In the genomic region with DNA sequence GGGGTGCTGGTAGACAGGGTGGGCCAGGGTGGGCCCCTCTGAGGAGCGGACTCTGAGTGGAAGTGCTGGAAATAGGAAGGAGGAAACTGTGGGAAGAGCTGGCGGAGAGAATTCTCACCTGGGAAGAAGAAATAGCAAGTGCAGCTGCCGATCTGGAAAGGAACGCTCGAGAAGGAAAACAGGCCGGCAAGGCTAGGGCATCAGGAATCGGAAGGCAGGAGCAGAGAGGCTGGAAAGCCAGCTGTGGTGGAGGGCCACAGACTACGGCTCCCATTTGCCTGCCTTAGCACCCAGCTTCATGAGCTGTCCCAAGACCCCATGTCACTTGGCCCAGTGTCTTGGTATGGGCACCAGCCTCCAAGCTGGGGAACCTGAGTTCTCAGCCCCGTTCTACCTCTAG, we compare ENCODE assay signal across 18 cellular contexts. TPM values are rescaled to one million over a fixed set of nuclear protein-coding genes. Genes with fewer than 3 reads are reported as not detected.
A peak's percentile ranks its signal among the peaks of the same experiment; 100 is the strongest.
DNase-seq lines count a peak whose midpoint lies in the region; ATAC-seq and TF ChIP-seq lines count a peak whose summit lies in the region.
"Had no signal": no experiment of that assay in that cellular context is flagged by ENCODE, and none has a peak within 500 bp of the region (broad histone marks: within the 10 kb centered on the region; RNA-seq: fewer than 3 reads in every experiment).

No MANE protein-coding gene starts in this region.

- TF ChIP-seq CTCF in WTC11 (IDR thresholded peaks at IDR 0.05) (no peak), brain (conservative IDR thresholded peaks at IDR 0.05) (no peak), nephron progenitor cell (IDR thresholded peaks at IDR 0.05) (no peak), sigmoid colon (IDR thresholded peaks at IDR 0.05) (no peak), progenitor cell of endocrine pancreas (IDR thresholded peaks at IDR 0.05; ENCODE audit: unreplicated experiment) (no peak)

- DNase-seq in WTC11 (ENCODE audit: low spot score) (no peak), nephron progenitor cell (no peak), sigmoid colon (peak; percentile 40), progenitor cell of endocrine pancreas (ENCODE audit: low spot score, unreplicated experiment) (no peak)
- DNase-seq: CD4-positive, CD25-positive, alpha-beta regulatory T cell; EL; KG1; NCI-H1436 treated with DMSO at 0.1 percent for 48 hours; NCI-H2029; NCI-H226; NCI-H510A treated with DMSO at 0.1 percent for 48 hours; NCI-H774; NK-92 treated with Interleukin-12 subunit alpha and Interleukin-12 subunit beta, amount 100 ng/mL, for 24 hours; Peyer's patch had no signal

- no peaks in the 10 kb centered on the region for H3K27me3 ChIP-seq in sigmoid colon
- H3K27me3 ChIP-seq: Peyer's patch, SJSA1 had no signal

- H3K27me3 Mint-ChIP-seq in WTC11 (ENCODE audit: low read depth) = no peaks in the 10 kb centered on the region
- peaks cover 4% of the 10 kb centered on the region for H3K27me3 Mint-ChIP-seq in brain
- H3K27me3 Mint-ChIP-seq in nephron progenitor cell (ENCODE audit: low read depth, poor library complexity) = no peaks in the 10 kb centered on the region
- peaks cover 7% of the 10 kb centered on the region for H3K27me3 Mint-ChIP-seq in progenitor cell of endocrine pancreas
- H3K27me3 Mint-ChIP-seq: CD4-positive, CD25-positive, alpha-beta regulatory T cell had no signal

- H3K27ac Mint-ChIP-seq in WTC11 = peak overlapping the region; percentile 35; the same call in 1 of the 2 replicates
- peak overlapping the region; percentile 61 to 88 (median 82) for H3K27ac Mint-ChIP-seq in brain
- peak overlapping the region; percentile 48 for H3K27ac Mint-ChIP-seq in nephron progenitor cell
- H3K27ac Mint-ChIP-seq in progenitor cell of endocrine pancreas = no peak overlapping the region
- H3K27ac Mint-ChIP-seq: CD4-positive, CD25-positive, alpha-beta regulatory T cell had no signal

- H3K9me3 ChIP-seq in sigmoid colon = peaks cover 0 to 4% (median under 1%) of the 10 kb centered on the region in 4 donors
- H3K9me3 ChIP-seq: Peyer's patch, SJSA1 had no signal

- TF ChIP-seq POLR2A in sigmoid colon (IDR thresholded peaks at IDR 0.05) (no peak), GM18505 (IDR thresholded peaks at IDR 0.05; ENCODE audit: borderline replicate concordance, extremely low read depth, insufficient read depth, insufficient read length) (no peak)

- H3K27ac ChIP-seq in sigmoid colon = peak overlapping the region in 3 of 4 donors; percentile 35 to 64 (median 58)
- H3K27ac ChIP-seq: Peyer's patch, SJSA1 had no signal

- no peak for TF ChIP-seq EP300 in sigmoid colon (IDR thresholded peaks at IDR 0.05)

- H3K4me1 ChIP-seq in sigmoid colon = peaks cover 0 to 26% (median 24%) of the 10 kb centered on the region in 4 donors
- H3K4me1 ChIP-seq: Peyer's patch, SJSA1 had no signal

- CTCF ChIA-PET in WTC11 (lab: Charles Lee) = interaction anchor here (0.8 kb wide), 1 partner anchor 73 kb away, joined by 3 read pairs; no protein-coding TSS in a partner anchor

- no peak overlapping the region for H3K4me3 Mint-ChIP-seq in WTC11
- H3K4me3 Mint-ChIP-seq in brain = peak overlapping the region in 1 of 5 experiments; percentile 75
- no peak overlapping the region for H3K4me3 Mint-ChIP-seq in nephron progenitor cell
- no peak overlapping the region for H3K4me3 Mint-ChIP-seq in progenitor cell of endocrine pancreas (ENCODE audit: low read depth)
- H3K4me3 Mint-ChIP-seq: CD4-positive, CD25-positive, alpha-beta regulatory T cell had no signal

- intact Hi-C loops in sigmoid colon (cut with DNase I) = loop anchor here (5.0 kb wide), 1 partner anchor 37 kb away; the partner anchor contains the start of gene DCTD

- H3K4me1 Mint-ChIP-seq in WTC11 (no peaks in the 10 kb centered on the region), brain (peaks cover 53% of the 10 kb centered on the region), nephron progenitor cell (peaks cover 50% of the 10 kb centered on the region), progenitor cell of endocrine pancreas (ENCODE audit: low read depth) (peaks cover 11% of the 10 kb centered on the region)

- 94 to 97% methylated on average over 9 of the region's 9 CpGs for WGBS in sigmoid colon, 2 donors

- H3K9me3 Mint-ChIP-seq in WTC11 = peaks cover 17% of the 10 kb centered on the region
- H3K9me3 Mint-ChIP-seq in brain = peaks cover 7 to 20% (median 14%) of the 10 kb centered on the region in 5 experiments
- H3K9me3 Mint-ChIP-seq in nephron progenitor cell = peaks cover 28% of the 10 kb centered on the region
- H3K9me3 Mint-ChIP-seq in progenitor cell of endocrine pancreas (ENCODE audit: low read depth) = peaks cover 18% of the 10 kb centered on the region

- H3K36me3 ChIP-seq in sigmoid colon = peaks cover 0 to 3% (median 0%) of the 10 kb centered on the region in 4 donors
- H3K36me3 ChIP-seq: Peyer's patch had no signal

- peak overlapping the region in 2 of 4 donors; percentile 36 for H3K4me3 ChIP-seq in sigmoid colon
- H3K4me3 ChIP-seq: Peyer's patch, SJSA1 had no signal

- H3K36me3 Mint-ChIP-seq in WTC11 = peaks cover 25% of the 10 kb centered on the region
- H3K36me3 Mint-ChIP-seq in brain = peaks cover 34% of the 10 kb centered on the region
- peaks cover 54% of the 10 kb centered on the region for H3K36me3 Mint-ChIP-seq in nephron progenitor cell (ENCODE audit: low read depth)
- H3K36me3 Mint-ChIP-seq in progenitor cell of endocrine pancreas (ENCODE audit: insufficient read depth) = peaks cover 37% of the 10 kb centered on the region

- POLR2A ChIA-PET in WTC11 (lab: Charles Lee) = no interaction called here

- ATAC-seq in WTC11 (no peak), HG03108 (IDR thresholded peaks at IDR 0.05; ENCODE audit: unreplicated experiment) (no peak), GM18505 (IDR thresholded peaks at IDR 0.05; ENCODE audit: unreplicated experiment) (no peak)

TF ChIP-seq in WTC11, 78 proteins besides CTCF, POLR2A, EP300 and RAD21 (continues in another document):
- TF ChIP-seq NFYB (CRISPR knock-in tag; conservative IDR thresholded peaks at IDR 0.05; ENCODE audit: low read depth) (no peak), EMX1 (CRISPR knock-in tag; IDR thresholded peaks at IDR 0.05) (no peak), SOX15 (CRISPR knock-in tag; IDR thresholded peaks at IDR 0.05) (no peak), JAZF1 (CRISPR knock-in tag; IDR thresholded peaks at IDR 0.05) (no peak), IRF2 (CRISPR knock-in tag; IDR thresholded peaks at IDR 0.05; ENCODE audit: borderline replicate concordance, low read depth) (no peak), HMGA2 (CRISPR knock-in tag; IDR thresholded peaks at IDR 0.05) (no peak), ZNF317 (CRISPR knock-in tag; IDR thresholded peaks at IDR 0.05; ENCODE audit: borderline replicate concordance, low read depth) (no peak), CBFB (CRISPR knock-in tag; IDR thresholded peaks at IDR 0.05; ENCODE audit: low read depth) (no peak), FOXK1 (CRISPR knock-in tag; IDR thresholded peaks at IDR 0.05) (no peak)
- TF ChIP-seq, protein P1, sequence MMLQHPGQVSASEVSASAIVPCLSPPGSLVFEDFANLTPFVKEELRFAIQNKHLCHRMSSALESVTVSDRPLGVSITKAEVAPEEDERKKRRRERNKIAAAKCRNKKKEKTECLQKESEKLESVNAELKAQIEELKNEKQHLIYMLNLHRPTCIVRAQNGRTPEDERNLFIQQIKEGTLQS (CRISPR knock-in tag; conservative IDR thresholded peaks at IDR 0.05) = no peak
- TF ChIP-seq, protein P2, sequence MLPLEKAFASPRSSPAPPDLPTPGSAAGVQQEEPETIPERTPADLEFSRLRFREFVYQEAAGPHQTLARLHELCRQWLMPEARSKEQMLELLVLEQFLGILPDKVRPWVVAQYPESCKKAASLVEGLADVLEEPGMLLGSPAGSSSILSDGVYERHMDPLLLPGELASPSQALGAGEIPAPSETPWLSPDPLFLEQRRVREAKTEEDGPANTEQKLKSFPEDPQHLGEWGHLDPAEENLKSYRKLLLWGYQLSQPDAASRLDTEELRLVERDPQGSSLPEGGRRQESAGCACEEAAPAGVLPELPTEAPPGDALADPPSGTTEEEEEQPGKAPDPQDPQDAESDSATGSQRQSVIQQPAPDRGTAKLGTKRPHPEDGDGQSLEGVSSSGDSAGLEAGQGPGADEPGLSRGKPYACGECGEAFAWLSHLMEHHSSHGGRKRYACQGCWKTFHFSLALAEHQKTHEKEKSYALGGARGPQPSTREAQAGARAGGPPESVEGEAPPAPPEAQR (CRISPR knock-in tag; IDR thresholded peaks at IDR 0.05) = no peak
- TF ChIP-seq, protein P3, sequence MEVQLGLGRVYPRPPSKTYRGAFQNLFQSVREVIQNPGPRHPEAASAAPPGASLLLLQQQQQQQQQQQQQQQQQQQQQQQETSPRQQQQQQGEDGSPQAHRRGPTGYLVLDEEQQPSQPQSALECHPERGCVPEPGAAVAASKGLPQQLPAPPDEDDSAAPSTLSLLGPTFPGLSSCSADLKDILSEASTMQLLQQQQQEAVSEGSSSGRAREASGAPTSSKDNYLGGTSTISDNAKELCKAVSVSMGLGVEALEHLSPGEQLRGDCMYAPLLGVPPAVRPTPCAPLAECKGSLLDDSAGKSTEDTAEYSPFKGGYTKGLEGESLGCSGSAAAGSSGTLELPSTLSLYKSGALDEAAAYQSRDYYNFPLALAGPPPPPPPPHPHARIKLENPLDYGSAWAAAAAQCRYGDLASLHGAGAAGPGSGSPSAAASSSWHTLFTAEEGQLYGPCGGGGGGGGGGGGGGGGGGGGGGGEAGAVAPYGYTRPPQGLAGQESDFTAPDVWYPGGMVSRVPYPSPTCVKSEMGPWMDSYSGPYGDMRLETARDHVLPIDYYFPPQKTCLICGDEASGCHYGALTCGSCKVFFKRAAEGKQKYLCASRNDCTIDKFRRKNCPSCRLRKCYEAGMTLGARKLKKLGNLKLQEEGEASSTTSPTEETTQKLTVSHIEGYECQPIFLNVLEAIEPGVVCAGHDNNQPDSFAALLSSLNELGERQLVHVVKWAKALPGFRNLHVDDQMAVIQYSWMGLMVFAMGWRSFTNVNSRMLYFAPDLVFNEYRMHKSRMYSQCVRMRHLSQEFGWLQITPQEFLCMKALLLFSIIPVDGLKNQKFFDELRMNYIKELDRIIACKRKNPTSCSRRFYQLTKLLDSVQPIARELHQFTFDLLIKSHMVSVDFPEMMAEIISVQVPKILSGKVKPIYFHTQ (CRISPR knock-in tag; IDR thresholded peaks at IDR 0.05) = no peak

RNA-seq across cellular contexts. Expression of gene DCTD, which starts 37.3 kb away (rescaled TPM):
- total RNA-seq in WTC11 (2021) = 56.8 to 72.6 TPM (median 68.2 TPM) in 3 replicates
- polyA plus RNA-seq in brain (ENCODE audit: insufficient read depth, low read depth, low replicate concordance) = 65.7 TPM
- 10 to 100 TPM; 35.2 to 48.2 (median 40.9) TPM for total RNA-seq in sigmoid colon
- polyA plus RNA-seq in sigmoid colon = 10 to 100 TPM; 33.3 to 54.9 (median 34.2) TPM
- 99.4 and 104 TPM in 2 replicates for total RNA-seq in progenitor cell of endocrine pancreas
